In the genomic region with DNA sequence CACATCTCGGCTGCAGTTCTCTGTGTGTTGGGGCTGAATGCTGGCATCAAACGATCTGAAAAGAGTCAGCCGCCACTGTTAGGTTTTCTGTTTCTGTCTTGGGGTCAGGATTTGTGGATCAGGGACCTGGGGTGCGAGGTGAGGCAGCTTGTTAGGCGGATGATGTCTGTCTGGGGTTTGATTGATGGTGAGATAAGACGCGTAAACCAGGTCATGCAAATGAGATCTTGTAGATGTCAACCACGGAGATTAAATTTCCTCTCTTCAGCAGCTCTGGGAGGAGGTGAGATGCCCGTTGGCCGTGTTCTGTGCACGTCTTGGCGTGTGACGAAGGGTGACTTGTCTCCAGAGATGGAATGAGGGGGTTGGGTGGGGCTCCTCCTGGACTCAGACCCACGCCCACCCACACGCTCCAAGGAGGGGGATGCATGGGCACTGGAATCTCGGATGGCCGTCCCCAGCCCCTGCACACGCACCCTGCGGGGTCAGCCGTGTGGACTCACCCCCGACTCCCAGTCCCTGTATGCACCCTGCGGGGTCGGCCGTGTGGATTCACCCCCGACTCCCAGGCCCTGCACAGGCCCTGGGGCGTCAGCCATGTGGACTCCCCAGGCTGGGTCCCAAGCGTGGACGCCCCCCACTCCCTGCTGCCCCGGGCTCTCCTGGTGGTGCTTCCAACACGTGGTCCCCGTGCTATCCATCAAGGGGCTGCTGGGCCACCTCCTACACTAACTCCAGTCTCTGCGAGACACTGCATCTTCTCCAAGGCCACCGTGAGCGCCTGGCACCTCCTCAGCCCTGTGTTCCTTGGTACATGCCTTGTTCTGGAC, we compare ENCODE assay signal across 8 cellular contexts. TPM values are rescaled to one million over a fixed set of nuclear protein-coding genes. Genes with fewer than 3 reads are reported as not detected.
DNase-seq lines count a peak whose midpoint lies in the region; ATAC-seq and TF ChIP-seq lines count a peak whose summit lies in the region.

No MANE protein-coding gene starts in this region.

- H3K4me3 ChIP-seq in BE2C (ENCODE audit: low read depth, low read length): no peak overlapping the region

- no peaks in the 10 kb centered on the region for H3K27me3 ChIP-seq in BE2C

- peak; percentile 78 for ATAC-seq in activated CD4-positive, alpha-beta T cell treated with anti-CD3 and anti-CD28 coated beads for 36 hours
- ATAC-seq in activated naive CD8-positive, alpha-beta T cell treated with anti-CD3 and anti-CD28 coated beads, Interleukin-2, amount 10 ng/mL, durations not matched to agents 7 days and 5 days (ENCODE audit: low read depth): peak; percentile 79
- no peak for ATAC-seq in HG03108 (IDR thresholded peaks at IDR 0.05; ENCODE audit: unreplicated experiment)

- H3K9me3 Mint-ChIP-seq in CD14-positive monocyte: peaks cover 11 to 18% (median 12%) of the 10 kb centered on the region in 7 donors
- H3K9me3 Mint-ChIP-seq in activated CD4-positive, alpha-beta T cell treated with anti-CD3 and anti-CD28 coated beads for 36 hours (ENCODE audit: low read depth): peaks cover 2% of the 10 kb centered on the region
- H3K9me3 Mint-ChIP-seq in activated naive CD8-positive, alpha-beta T cell treated with anti-CD3 and anti-CD28 coated beads, Interleukin-2, amount 10 ng/mL, durations not matched to agents 7 days and 5 days: no peaks in the 10 kb centered on the region

- peaks cover 46% of the 10 kb centered on the region for H3K36me3 ChIP-seq in BE2C

- H3K27ac Mint-ChIP-seq in CD14-positive monocyte: peak overlapping the region in 4 of 7 donors; percentile 26 to 78 (median 72)
- peak overlapping the region; percentile 89 for H3K27ac Mint-ChIP-seq in activated CD4-positive, alpha-beta T cell treated with anti-CD3 and anti-CD28 coated beads for 36 hours
- peak overlapping the region; percentile 65 for H3K27ac Mint-ChIP-seq in activated naive CD8-positive, alpha-beta T cell treated with anti-CD3 and anti-CD28 coated beads, Interleukin-2, amount 10 ng/mL, durations not matched to agents 7 days and 5 days

- no peaks in the 10 kb centered on the region for H3K9me3 ChIP-seq in BE2C

- CTCF ChIA-PET in activated CD4-positive, alpha-beta T cell treated with anti-CD3 and anti-CD28 coated beads for 36 hours (lab: Charles Lee): interaction anchor here (0.6 to 1.0 kb wide), 6 partner anchors 11 to 418 kb away, joined by 3 read pairs; a partner anchor contains a TSS

- no peaks in the 10 kb centered on the region for H3K4me1 ChIP-seq in BE2C

- peaks cover 50 to 75% of the 10 kb centered on the region in 2 donors for H3K36me3 Mint-ChIP-seq in CD14-positive monocyte
- H3K36me3 Mint-ChIP-seq in activated CD4-positive, alpha-beta T cell treated with anti-CD3 and anti-CD28 coated beads for 36 hours (ENCODE audit: low read depth): peaks cover 41% of the 10 kb centered on the region
- H3K36me3 Mint-ChIP-seq in activated naive CD8-positive, alpha-beta T cell treated with anti-CD3 and anti-CD28 coated beads, Interleukin-2, amount 10 ng/mL, durations not matched to agents 7 days and 5 days: peaks cover 28% of the 10 kb centered on the region

- intact Hi-C loops in CD14-positive monocyte (cut with micrococcal nuclease): no loop called here
- intact Hi-C loops in activated CD4-positive, alpha-beta T cell treated with anti-CD3 and anti-CD28 coated beads for 36 hours (cut with DNase I, micrococcal nuclease): loop anchor here in 1 of 2 experiments (1.0 to 2.0 kb wide), 2 partner anchors 20 to 42 kb away; a partner anchor contains a TSS

- H3K4me1 Mint-ChIP-seq in CD14-positive monocyte: peaks cover 22% of the 10 kb centered on the region
- H3K4me1 Mint-ChIP-seq in activated CD4-positive, alpha-beta T cell treated with anti-CD3 and anti-CD28 coated beads for 36 hours: peaks cover 48% of the 10 kb centered on the region
- peaks cover 28% of the 10 kb centered on the region for H3K4me1 Mint-ChIP-seq in activated naive CD8-positive, alpha-beta T cell treated with anti-CD3 and anti-CD28 coated beads, Interleukin-2, amount 10 ng/mL, durations not matched to agents 7 days and 5 days

- POLR2A ChIA-PET in activated CD4-positive, alpha-beta T cell treated with anti-CD3 and anti-CD28 coated beads for 36 hours (lab: Charles Lee): interaction anchor here (0.5 kb wide), 1 partner anchor 15 kb away, joined by 3 read pairs; no protein-coding TSS in a partner anchor
- POLR2A ChIA-PET in activated naive CD8-positive, alpha-beta T cell treated with anti-CD3 and anti-CD28 coated beads, Interleukin-2, amount 10 ng/mL, durations not matched to agents 7 days and 5 days (lab: Charles Lee): interaction anchor here (0.8 to 2.4 kb wide), 4 partner anchors 15 to 41 kb away, joined by 3 to 14 read pairs (median 8); a partner anchor contains a TSS

- peaks cover 0 to 4% (median 0%) of the 10 kb centered on the region in 3 donors for H3K27me3 Mint-ChIP-seq in CD14-positive monocyte (ENCODE audit: low read depth in 3 of 3)
- no peaks in the 10 kb centered on the region for H3K27me3 Mint-ChIP-seq in activated CD4-positive, alpha-beta T cell treated with anti-CD3 and anti-CD28 coated beads for 36 hours
- no peaks in the 10 kb centered on the region for H3K27me3 Mint-ChIP-seq in activated naive CD8-positive, alpha-beta T cell treated with anti-CD3 and anti-CD28 coated beads, Interleukin-2, amount 10 ng/mL, durations not matched to agents 7 days and 5 days

- DNase-seq in CD14-positive monocyte (ENCODE audit: low spot score): no peak
- peak; percentile 71 for DNase-seq in activated CD4-positive, alpha-beta T cell treated with anti-CD3 and anti-CD28 coated beads for 36 hours
- DNase-seq in activated naive CD8-positive, alpha-beta T cell treated with anti-CD3 and anti-CD28 coated beads, Interleukin-2, amount 10 ng/mL, durations not matched to agents 7 days and 5 days: no peak
- DNase-seq in stimulated activated CD4-positive, alpha-beta T cell treated with anti-CD3 and anti-CD28 coated beads, Interleukin-12 subunit alpha, Interleukin-12 subunit beta, amount 100 ng/mL, for 24 hours (ENCODE audit: low read depth in 2 of 2): peak; percentile 34 to 50
- DNase-seq in COLO829 (ENCODE audit: low spot score): no peak
- no peak for DNase-seq in ureter (ENCODE audit: low spot score)
- no peak for DNase-seq in BE2C

- TF ChIP-seq CTCF in CD14-positive monocyte (IDR thresholded peaks at IDR 0.05) (no peak), BE2C (IDR thresholded peaks at IDR 0.05; ENCODE audit: low read depth, low read length) (no peak)

- H3K4me3 Mint-ChIP-seq in CD14-positive monocyte: no peak overlapping the region
- H3K4me3 Mint-ChIP-seq in activated CD4-positive, alpha-beta T cell treated with anti-CD3 and anti-CD28 coated beads for 36 hours: peak overlapping the region; percentile 39
- peak overlapping the region; percentile 64 for H3K4me3 Mint-ChIP-seq in activated naive CD8-positive, alpha-beta T cell treated with anti-CD3 and anti-CD28 coated beads, Interleukin-2, amount 10 ng/mL, durations not matched to agents 7 days and 5 days

RNA-seq across cellular contexts. Expression of a gene that starts 16.0 kb away (rescaled TPM):
- 1 to 10 TPM; 2.6 to 4.8 TPM for polyA plus RNA-seq in CD14-positive monocyte
- total RNA-seq in activated CD4-positive, alpha-beta T cell treated with anti-CD3 and anti-CD28 coated beads for 36 hours: 10 to 100 TPM; 14.8 to 18.1 TPM
- 10 to 100 TPM; 30.0 to 30.9 TPM for total RNA-seq in activated naive CD8-positive, alpha-beta T cell treated with anti-CD3 and anti-CD28 coated beads, Interleukin-2, amount 10 ng/mL, durations not matched to agents 7 days and 5 days
- 48.1 TPM for total RNA-seq in ureter
- polyA plus RNA-seq in BE2C (2012; ENCODE audit: insufficient read depth, insufficient read length, low read depth): 32.7 TPM

RNA-seq across cellular contexts. Expression of a gene that starts 41.3 kb away (rescaled TPM):
- 10 to 100 TPM; 34.3 to 37.7 TPM for polyA plus RNA-seq in CD14-positive monocyte
- total RNA-seq in activated CD4-positive, alpha-beta T cell treated with anti-CD3 and anti-CD28 coated beads for 36 hours: 10 to 100 TPM; 38.9 to 40.4 TPM
- 10 to 100 TPM; 73.2 to 82.9 TPM for total RNA-seq in activated naive CD8-positive, alpha-beta T cell treated with anti-CD3 and anti-CD28 coated beads, Interleukin-2, amount 10 ng/mL, durations not matched to agents 7 days and 5 days
- 75.3 TPM for total RNA-seq in ureter
- 247 TPM for polyA plus RNA-seq in BE2C (2012; ENCODE audit: insufficient read depth, insufficient read length, low read depth)

Comparison
In these comparisons a context has a peak if more than half of its experiments do, and no peak if none do; other contexts are left out.
1. DNase-seq: peak in activated CD4-positive, alpha-beta T cell treated with anti-CD3 and anti-CD28 coated beads for 36 hours (single experiment) and stimulated activated CD4-positive, alpha-beta T cell treated with anti-CD3 and anti-CD28 coated beads, Interleukin-12 subunit alpha, Interleukin-12 subunit beta, amount 100 ng/mL, for 24 hours (2 of 2); none in CD14-positive monocyte (single experiment), activated naive CD8-positive, alpha-beta T cell treated with anti-CD3 and anti-CD28 coated beads, Interleukin-2, amount 10 ng/mL, durations not matched to agents 7 days and 5 days (single experiment), COLO829 (single experiment), ureter (single experiment) and BE2C (single experiment).
2. H3K4me3 Mint-ChIP-seq: peak in activated CD4-positive, alpha-beta T cell treated with anti-CD3 and anti-CD28 coated beads for 36 hours (single experiment) and activated naive CD8-positive, alpha-beta T cell treated with anti-CD3 and anti-CD28 coated beads, Interleukin-2, amount 10 ng/mL, durations not matched to agents 7 days and 5 days (single experiment); none in CD14-positive monocyte (0 of 2).
3. Peak in every context shown above with its lines, with median percentiles within 50 percentile points of each other: H3K27ac Mint-ChIP-seq.